In the genomic region with DNA sequence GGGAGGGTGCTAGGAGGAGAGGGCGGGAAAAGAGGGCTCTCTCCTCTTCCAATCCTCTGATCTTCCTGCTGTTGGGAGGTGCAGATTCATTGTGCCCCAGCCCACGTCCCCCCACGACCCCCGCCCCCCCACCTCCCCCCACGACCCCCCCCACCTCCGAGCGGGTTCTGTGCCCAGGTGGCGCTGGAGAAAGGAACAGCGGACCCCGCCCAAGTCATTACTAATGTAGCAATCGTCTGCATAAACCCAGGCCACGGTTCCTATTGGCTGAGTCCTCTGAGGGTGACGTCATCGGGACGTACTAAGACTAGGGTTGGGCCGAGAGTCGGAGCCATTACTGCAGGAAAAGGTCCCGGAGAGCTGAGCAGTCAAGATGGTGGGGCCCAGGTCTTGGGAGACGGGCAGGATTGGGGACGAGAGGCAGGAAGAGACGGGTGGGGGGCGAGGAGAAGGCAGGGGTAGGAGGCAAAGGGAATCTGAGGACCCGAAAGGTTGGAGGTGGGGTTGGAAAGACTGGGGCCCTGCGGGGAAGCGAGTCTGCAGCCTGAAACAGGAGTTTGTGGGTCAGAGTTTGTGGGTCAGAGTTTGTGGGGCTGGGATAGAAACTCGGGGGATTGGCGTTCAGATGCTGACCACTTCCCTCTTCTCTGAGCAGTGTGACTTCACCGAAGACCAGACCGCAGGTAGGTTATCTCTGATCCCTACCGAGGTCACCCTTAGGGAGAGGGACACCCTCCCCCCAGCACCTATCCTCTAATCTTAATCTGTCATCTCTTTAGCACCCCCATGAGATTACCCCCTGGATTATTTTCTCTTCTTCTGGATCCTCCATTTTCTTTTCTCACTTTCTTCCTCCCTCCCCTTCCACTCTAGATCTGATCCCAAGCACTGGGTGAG, we compare ENCODE assay signal across 1 cellular context.
TF ChIP-seq lines count a peak whose summit lies in the region.

A gene (plus strand): TSS at position 331 of the 897 bp plus-strand sequence. CDS start 43 bp downstream, at position 374.

TF ChIP-seq in K562, 482 proteins besides CTCF, POLR2A, EP300 and RAD21 (continued from another document and continues in another):
- TF ChIP-seq, protein P1, sequence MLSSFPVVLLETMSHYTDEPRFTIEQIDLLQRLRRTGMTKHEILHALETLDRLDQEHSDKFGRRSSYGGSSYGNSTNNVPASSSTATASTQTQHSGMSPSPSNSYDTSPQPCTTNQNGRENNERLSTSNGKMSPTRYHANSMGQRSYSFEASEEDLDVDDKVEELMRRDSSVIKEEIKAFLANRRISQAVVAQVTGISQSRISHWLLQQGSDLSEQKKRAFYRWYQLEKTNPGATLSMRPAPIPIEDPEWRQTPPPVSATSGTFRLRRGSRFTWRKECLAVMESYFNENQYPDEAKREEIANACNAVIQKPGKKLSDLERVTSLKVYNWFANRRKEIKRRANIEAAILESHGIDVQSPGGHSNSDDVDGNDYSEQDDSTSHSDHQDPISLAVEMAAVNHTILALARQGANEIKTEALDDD (IDR thresholded peaks at IDR 0.05), result peak; percentile 64
- TF ChIP-seq, protein P2, sequence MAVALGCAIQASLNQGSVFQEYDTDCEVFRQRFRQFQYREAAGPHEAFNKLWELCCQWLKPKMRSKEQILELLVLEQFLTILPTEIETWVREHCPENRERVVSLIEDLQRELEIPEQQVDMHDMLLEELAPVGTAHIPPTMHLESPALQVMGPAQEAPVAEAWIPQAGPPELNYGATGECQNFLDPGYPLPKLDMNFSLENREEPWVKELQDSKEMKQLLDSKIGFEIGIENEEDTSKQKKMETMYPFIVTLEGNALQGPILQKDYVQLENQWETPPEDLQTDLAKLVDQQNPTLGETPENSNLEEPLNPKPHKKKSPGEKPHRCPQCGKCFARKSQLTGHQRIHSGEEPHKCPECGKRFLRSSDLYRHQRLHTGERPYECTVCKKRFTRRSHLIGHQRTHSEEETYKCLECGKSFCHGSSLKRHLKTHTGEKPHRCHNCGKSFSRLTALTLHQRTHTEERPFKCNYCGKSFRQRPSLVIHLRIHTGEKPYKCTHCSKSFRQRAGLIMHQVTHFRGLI (CRISPR knock-in tag; IDR thresholded peaks at IDR 0.05), result no peak
- TF ChIP-seq ESRRB (CRISPR knock-in tag; IDR thresholded peaks at IDR 0.05; ENCODE audit: borderline replicate concordance), result no peak
- TF ChIP-seq, protein P3, sequence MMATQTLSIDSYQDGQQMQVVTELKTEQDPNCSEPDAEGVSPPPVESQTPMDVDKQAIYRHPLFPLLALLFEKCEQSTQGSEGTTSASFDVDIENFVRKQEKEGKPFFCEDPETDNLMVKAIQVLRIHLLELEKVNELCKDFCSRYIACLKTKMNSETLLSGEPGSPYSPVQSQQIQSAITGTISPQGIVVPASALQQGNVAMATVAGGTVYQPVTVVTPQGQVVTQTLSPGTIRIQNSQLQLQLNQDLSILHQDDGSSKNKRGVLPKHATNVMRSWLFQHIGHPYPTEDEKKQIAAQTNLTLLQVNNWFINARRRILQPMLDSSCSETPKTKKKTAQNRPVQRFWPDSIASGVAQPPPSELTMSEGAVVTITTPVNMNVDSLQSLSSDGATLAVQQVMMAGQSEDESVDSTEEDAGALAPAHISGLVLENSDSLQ (IDR thresholded peaks at IDR 0.05), result no peak
- TF ChIP-seq SRSF7 (optimal IDR thresholded peaks at IDR 0.05; ENCODE audit: low read depth, low read length), result no peak
- peak in 1 of 2 experiments; percentile 65; a peak in 2 of 4 replicates for TF ChIP-seq TBL1XR1 (IDR thresholded peaks at IDR 0.05; ENCODE audit: low read length in 2 of 2)
- TF ChIP-seq ZNF197 (CRISPR knock-in tag; IDR thresholded peaks at IDR 0.05; ENCODE audit: low read depth), result peak; percentile 48; the same call in 1 of the 2 replicates
- TF ChIP-seq, protein P4, sequence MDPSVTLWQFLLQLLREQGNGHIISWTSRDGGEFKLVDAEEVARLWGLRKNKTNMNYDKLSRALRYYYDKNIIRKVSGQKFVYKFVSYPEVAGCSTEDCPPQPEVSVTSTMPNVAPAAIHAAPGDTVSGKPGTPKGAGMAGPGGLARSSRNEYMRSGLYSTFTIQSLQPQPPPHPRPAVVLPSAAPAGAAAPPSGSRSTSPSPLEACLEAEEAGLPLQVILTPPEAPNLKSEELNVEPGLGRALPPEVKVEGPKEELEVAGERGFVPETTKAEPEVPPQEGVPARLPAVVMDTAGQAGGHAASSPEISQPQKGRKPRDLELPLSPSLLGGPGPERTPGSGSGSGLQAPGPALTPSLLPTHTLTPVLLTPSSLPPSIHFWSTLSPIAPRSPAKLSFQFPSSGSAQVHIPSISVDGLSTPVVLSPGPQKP (CRISPR knock-in tag; IDR thresholded peaks at IDR 0.05), result no peak
- no peak for TF ChIP-seq TGIF2 (CRISPR knock-in tag; IDR thresholded peaks at IDR 0.05)
- TF ChIP-seq, protein P5, sequence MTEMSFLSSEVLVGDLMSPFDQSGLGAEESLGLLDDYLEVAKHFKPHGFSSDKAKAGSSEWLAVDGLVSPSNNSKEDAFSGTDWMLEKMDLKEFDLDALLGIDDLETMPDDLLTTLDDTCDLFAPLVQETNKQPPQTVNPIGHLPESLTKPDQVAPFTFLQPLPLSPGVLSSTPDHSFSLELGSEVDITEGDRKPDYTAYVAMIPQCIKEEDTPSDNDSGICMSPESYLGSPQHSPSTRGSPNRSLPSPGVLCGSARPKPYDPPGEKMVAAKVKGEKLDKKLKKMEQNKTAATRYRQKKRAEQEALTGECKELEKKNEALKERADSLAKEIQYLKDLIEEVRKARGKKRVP (CRISPR knock-in tag; IDR thresholded peaks at IDR 0.05), result peak; percentile 61
- no peak; the same call in 1 of the 2 replicates for TF ChIP-seq ZSCAN29 (IDR thresholded peaks at IDR 0.05)
- peak; percentile 20; the same call in 1 of the 2 replicates for TF ChIP-seq RB1 (IDR thresholded peaks at IDR 0.05; ENCODE audit: low read depth)
- no peak for TF ChIP-seq NUFIP1 (IDR thresholded peaks at IDR 0.05; ENCODE audit: partially characterized antibody)
- TF ChIP-seq ZNF253 (CRISPR knock-in tag; conservative IDR thresholded peaks at IDR 0.05), result peak; percentile 19; the same call in 1 of the 2 replicates
- TF ChIP-seq, protein P6, sequence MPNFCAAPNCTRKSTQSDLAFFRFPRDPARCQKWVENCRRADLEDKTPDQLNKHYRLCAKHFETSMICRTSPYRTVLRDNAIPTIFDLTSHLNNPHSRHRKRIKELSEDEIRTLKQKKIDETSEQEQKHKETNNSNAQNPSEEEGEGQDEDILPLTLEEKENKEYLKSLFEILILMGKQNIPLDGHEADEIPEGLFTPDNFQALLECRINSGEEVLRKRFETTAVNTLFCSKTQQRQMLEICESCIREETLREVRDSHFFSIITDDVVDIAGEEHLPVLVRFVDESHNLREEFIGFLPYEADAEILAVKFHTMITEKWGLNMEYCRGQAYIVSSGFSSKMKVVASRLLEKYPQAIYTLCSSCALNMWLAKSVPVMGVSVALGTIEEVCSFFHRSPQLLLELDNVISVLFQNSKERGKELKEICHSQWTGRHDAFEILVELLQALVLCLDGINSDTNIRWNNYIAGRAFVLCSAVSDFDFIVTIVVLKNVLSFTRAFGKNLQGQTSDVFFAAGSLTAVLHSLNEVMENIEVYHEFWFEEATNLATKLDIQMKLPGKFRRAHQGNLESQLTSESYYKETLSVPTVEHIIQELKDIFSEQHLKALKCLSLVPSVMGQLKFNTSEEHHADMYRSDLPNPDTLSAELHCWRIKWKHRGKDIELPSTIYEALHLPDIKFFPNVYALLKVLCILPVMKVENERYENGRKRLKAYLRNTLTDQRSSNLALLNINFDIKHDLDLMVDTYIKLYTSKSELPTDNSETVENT (CRISPR knock-in tag; IDR thresholded peaks at IDR 0.05), result peak; percentile 79
- TF ChIP-seq PRPF4 (IDR thresholded peaks at IDR 0.05; ENCODE audit: insufficient read depth, low read depth, low read length, poor library complexity, severe bottlenecking), result peak; percentile 31
- no peak for TF ChIP-seq ZNF436 (CRISPR knock-in tag; IDR thresholded peaks at IDR 0.05)
- TF ChIP-seq POLR2B (IDR thresholded peaks at IDR 0.05; ENCODE audit: low read depth, partially characterized antibody), result peak; percentile 99
- TF ChIP-seq, protein P7, sequence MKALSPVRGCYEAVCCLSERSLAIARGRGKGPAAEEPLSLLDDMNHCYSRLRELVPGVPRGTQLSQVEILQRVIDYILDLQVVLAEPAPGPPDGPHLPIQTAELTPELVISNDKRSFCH (CRISPR knock-in tag; IDR thresholded peaks at IDR 0.05), result peak; percentile 31; the same call in 1 of the 2 replicates
- TF ChIP-seq, protein P7 (tag; IDR thresholded peaks at IDR 0.05), result no peak
- TF ChIP-seq, protein P8, sequence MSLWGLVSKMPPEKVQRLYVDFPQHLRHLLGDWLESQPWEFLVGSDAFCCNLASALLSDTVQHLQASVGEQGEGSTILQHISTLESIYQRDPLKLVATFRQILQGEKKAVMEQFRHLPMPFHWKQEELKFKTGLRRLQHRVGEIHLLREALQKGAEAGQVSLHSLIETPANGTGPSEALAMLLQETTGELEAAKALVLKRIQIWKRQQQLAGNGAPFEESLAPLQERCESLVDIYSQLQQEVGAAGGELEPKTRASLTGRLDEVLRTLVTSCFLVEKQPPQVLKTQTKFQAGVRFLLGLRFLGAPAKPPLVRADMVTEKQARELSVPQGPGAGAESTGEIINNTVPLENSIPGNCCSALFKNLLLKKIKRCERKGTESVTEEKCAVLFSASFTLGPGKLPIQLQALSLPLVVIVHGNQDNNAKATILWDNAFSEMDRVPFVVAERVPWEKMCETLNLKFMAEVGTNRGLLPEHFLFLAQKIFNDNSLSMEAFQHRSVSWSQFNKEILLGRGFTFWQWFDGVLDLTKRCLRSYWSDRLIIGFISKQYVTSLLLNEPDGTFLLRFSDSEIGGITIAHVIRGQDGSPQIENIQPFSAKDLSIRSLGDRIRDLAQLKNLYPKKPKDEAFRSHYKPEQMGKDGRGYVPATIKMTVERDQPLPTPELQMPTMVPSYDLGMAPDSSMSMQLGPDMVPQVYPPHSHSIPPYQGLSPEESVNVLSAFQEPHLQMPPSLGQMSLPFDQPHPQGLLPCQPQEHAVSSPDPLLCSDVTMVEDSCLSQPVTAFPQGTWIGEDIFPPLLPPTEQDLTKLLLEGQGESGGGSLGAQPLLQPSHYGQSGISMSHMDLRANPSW (CRISPR knock-in tag; IDR thresholded peaks at IDR 0.05), result no peak
- TF ChIP-seq ESRRA (IDR thresholded peaks at IDR 0.05; ENCODE audit: borderline replicate concordance, low read depth), result peak; percentile 76
- TF ChIP-seq POU5F1 (IDR thresholded peaks at IDR 0.05; ENCODE audit: borderline replicate concordance, low read depth, low read length, partially characterized antibody), result no peak
- peak in 1 of 2 experiments; percentile 11; a peak in 1 of 4 replicates for TF ChIP-seq TRIM24 (IDR thresholded peaks at IDR 0.05)
- TF ChIP-seq FIP1L1 (IDR thresholded peaks at IDR 0.05; ENCODE audit: low read depth, low read length, poor library complexity, severe bottlenecking), result no peak
- TF ChIP-seq ARID1B (IDR thresholded peaks at IDR 0.05), result peak; percentile 65
- peak; percentile 61 for TF ChIP-seq CC2D1A (IDR thresholded peaks at IDR 0.05)
- peak; percentile 92 for TF ChIP-seq ZNF445 (CRISPR knock-in tag; IDR thresholded peaks at IDR 0.05; ENCODE audit: low read depth)
- peak in 1 of 2 experiments; percentile 65; a peak in 2 of 4 replicates for TF ChIP-seq ARNT (IDR thresholded peaks at IDR 0.05)
- TF ChIP-seq ZNF175 (CRISPR knock-in tag; IDR thresholded peaks at IDR 0.05; ENCODE audit: low read depth), result peak; percentile 84; the same call in 1 of the 2 replicates
- TF ChIP-seq BHLHE40 (IDR thresholded peaks at IDR 0.05; ENCODE audit: low read length), result 0 out of 2 replicates have a peak, but pooled peaks have one; percentile 8
- TF ChIP-seq YY1 (IDR thresholded peaks at IDR 0.05; ENCODE audit: borderline replicate concordance in 1 of 3, control insufficient read depth in 1 of 3, extremely low read depth in 1 of 3, insufficient read depth in 3 of 3, insufficient read length in 1 of 3, insufficient replicate concordance in 2 of 3, low read depth in 1 of 3, low read length in 2 of 3), result peak; percentile 63 to 96 (median 90)
- TF ChIP-seq, protein P9, sequence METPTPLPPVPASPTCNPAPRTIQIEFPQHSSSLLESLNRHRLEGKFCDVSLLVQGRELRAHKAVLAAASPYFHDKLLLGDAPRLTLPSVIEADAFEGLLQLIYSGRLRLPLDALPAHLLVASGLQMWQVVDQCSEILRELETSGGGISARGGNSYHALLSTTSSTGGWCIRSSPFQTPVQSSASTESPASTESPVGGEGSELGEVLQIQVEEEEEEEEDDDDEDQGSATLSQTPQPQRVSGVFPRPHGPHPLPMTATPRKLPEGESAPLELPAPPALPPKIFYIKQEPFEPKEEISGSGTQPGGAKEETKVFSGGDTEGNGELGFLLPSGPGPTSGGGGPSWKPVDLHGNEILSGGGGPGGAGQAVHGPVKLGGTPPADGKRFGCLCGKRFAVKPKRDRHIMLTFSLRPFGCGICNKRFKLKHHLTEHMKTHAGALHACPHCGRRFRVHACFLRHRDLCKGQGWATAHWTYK (CRISPR knock-in tag; IDR thresholded peaks at IDR 0.05), result peak; percentile 91
- TF ChIP-seq TCF7 (IDR thresholded peaks at IDR 0.05; ENCODE audit: borderline replicate concordance), result 0 out of 2 replicates have a peak, but pooled peaks have one; percentile 9
- no peak for TF ChIP-seq CHD4 (IDR thresholded peaks at IDR 0.05; ENCODE audit: insufficient read depth, insufficient replicate concordance, low read depth, low read length, poor library complexity, severe bottlenecking)
- TF ChIP-seq E2F3 (CRISPR knock-in tag; IDR thresholded peaks at IDR 0.05), result no peak
- TF ChIP-seq, protein P10, sequence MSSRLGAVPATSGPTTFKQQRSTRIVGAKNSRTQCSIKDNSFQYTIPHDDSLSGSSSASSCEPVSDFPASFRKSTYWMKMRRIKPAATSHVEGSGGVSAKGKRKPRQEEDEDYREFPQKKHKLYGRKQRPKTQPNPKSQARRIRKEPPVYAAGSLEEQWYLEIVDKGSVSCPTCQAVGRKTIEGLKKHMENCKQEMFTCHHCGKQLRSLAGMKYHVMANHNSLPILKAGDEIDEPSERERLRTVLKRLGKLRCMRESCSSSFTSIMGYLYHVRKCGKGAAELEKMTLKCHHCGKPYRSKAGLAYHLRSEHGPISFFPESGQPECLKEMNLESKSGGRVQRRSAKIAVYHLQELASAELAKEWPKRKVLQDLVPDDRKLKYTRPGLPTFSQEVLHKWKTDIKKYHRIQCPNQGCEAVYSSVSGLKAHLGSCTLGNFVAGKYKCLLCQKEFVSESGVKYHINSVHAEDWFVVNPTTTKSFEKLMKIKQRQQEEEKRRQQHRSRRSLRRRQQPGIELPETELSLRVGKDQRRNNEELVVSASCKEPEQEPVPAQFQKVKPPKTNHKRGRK (tag; IDR thresholded peaks at IDR 0.05), result no peak
